In the genomic region with DNA sequence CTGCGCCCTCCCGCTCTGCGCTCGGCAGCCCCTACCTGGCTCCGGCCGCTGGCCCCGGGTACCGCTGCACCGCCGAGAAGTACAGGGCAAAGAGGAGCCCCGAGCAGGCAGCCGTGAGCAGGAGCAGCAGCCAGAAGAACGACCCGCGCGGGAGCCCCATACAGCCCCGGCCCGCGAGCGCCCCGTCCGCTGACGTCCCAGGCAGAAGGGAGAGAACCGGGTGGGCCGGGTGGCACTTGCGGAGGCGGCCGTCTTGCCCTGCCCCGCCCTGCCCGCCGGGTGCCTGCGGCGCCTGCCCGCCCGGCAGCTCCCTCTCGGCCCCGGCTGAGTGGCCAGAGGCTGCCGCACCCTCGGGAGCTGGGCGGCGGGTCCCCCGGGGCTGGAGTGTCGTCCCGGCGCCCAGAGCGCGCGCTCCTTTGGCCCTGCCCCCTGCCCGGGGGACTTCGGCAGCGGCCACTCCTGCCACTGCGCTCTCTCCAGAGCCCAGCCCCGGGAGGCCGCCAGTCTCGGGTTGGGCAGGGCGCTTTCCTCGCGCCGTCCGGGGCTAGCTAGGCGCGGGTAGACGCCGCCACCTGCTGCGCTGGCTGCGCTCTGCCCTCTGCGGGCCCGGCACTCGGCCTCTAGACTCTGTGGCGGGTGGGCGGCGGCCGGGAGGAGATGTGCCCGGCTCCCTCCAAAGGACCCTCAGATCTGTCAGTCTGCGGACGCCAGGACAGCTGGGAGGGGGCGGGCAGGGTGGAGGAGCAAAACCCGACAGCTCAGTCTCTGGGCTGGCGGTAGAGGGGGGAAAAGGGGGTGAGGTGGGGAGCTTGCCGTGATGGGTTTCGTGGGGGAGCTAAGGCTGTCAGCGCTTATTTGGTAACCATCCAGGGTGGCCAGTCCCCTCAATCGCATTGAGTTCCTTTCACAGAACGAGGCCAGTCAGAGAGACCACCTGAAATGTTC, we compare ENCODE assay signal across 8 cellular contexts. TPM values are rescaled to one million over a fixed set of nuclear protein-coding genes. Genes with fewer than 3 reads are reported as not detected.
DNase-seq lines count a peak whose midpoint lies in the region; FAIRE-seq and TF ChIP-seq lines count a peak whose summit lies in the region.

ST6GALNAC2 (minus strand) TSS at position 212 of the 945 bp plus-strand sequence; CDS start at position 160, 52 bp downstream.

- no peaks in the 10 kb centered on the region for H3K9me3 ChIP-seq in ascending aorta

- no peak within 1 kb of the TSS for H3K27ac ChIP-seq in ascending aorta

- peak; percentile 24 to 41 (median 26) for TF ChIP-seq CTCF in ascending aorta (IDR thresholded peaks at IDR 0.05)

- FAIRE-seq in H54 (lab: Jason Lieb, UNC), result no peak

- peak within 1 kb of the TSS; percentile 51 to 67 for H3K4me3 ChIP-seq in ascending aorta

- DNase-seq in AG08396 (ENCODE audit: low spot score), result peak; percentile 76
- DNase-seq in H54 (ENCODE audit: insufficient read length, low spot score), result peak; percentile 76
- peak; percentile 73 for DNase-seq in RPMI7951 (ENCODE audit: low read depth)
- peak in 1 of 2 donors; percentile 70 for DNase-seq in ascending aorta (ENCODE audit: low spot score in 2 of 2)
- peak; percentile 48 for DNase-seq in hepatic stellate cell (ENCODE audit: low spot score)
- peak; percentile 74 for DNase-seq in retina
- DNase-seq in NK-92 (lab: John Stamatoyannopoulos, UW; ENCODE audit: unreplicated experiment), result no peak
- DNase-seq in COLO829 (ENCODE audit: low spot score), result no peak

- TF ChIP-seq POLR2A in H54 (IDR thresholded peaks at IDR 0.05; ENCODE audit: low read depth, low read length), result peak; percentile 49; the same call in 1 of the 2 replicates

- no peaks in the 10 kb centered on the region for H3K36me3 ChIP-seq in ascending aorta

- H3K27me3 ChIP-seq in ascending aorta, result no peaks in the 10 kb centered on the region

- intact Hi-C loops in ascending aorta (cut with DNase I), result loop anchor here (2.0 kb wide), 1 partner anchor 63 kb away; no protein-coding TSS in a partner anchor

- peaks cover 0 to 20% of the 10 kb centered on the region in 2 donors for H3K4me1 ChIP-seq in ascending aorta

RNA-seq across cellular contexts. Expression of gene ST6GALNAC2, which starts in this region (rescaled TPM):
- total RNA-seq in RPMI7951 (2014; rRNA removed; shearing (Covaris generic)), result 10.7 and 11.4 TPM in 2 replicates
- total RNA-seq in ascending aorta, result 15.8 TPM

Comparison
In these comparisons a context has a peak if more than half of its experiments do, and no peak if none do; other contexts are left out.
1. DNase-seq: peak in AG08396 (single experiment), H54 (single experiment), RPMI7951 (single experiment), hepatic stellate cell (single experiment) and retina (single experiment); none in NK-92 (single experiment) and COLO829 (single experiment).